In the genomic region with DNA sequence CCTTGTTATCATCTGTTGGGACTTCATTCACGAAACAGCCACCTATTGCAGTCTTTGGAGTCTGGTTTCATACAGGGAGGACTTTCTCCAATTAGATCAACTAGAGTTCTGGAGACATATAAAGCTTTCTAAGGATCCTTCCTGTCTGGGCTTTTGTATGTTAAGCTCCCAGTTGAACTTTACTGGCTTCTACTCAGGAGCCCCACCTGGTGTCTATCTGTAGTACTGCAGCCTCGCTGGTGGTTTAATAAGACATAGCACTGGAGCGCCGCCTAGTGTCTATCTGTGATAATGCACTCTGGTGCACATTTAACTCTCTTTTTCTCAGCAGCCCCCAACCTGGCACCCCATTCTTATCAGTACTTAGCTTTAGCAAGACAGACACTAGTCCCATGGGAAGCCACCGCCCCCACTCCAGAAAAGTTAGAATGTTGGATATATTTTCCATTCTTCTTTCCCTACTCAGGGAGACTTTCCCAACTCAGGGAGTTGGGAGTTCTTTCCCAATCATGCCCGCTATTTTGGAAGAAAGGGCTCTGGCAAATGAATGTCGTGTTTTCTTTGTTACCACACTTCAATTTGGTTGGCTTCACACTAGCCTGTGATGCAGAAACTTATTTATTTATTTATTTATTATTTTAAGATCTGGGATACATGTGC, we compare ENCODE assay signal across 9 cellular contexts. TPM values are rescaled to one million over a fixed set of nuclear protein-coding genes. Genes with fewer than 3 reads are reported as not detected.
DNase-seq lines count a peak whose midpoint lies in the region; ATAC-seq and TF ChIP-seq lines count a peak whose summit lies in the region.
"Had no signal": no experiment of that assay in that cellular context is flagged by ENCODE, and none has a peak within 500 bp of the region (broad histone marks: within the 10 kb centered on the region; RNA-seq: fewer than 3 reads in every experiment).

No MANE protein-coding gene starts in this region.

- TF ChIP-seq CTCF in Panc1 (IDR thresholded peaks at IDR 0.05): peak; percentile 99
- peak; percentile 96 for TF ChIP-seq CTCF in fibroblast of pulmonary artery (IDR thresholded peaks at IDR 0.05; ENCODE audit: low read length, missing control alignments)
- TF ChIP-seq CTCF in thoracic aorta (IDR thresholded peaks at IDR 0.05): peak; percentile 90

- CTCF ChIA-PET in Panc1 (lab: Charles Lee): interaction anchor here (0.6 to 1.5 kb wide), 11 partner anchors 8 to 358 kb away, joined by 3 to 43 read pairs (median 5); a partner anchor contains a TSS

- BruUV-seq in Panc1 (replicated peaks; lab: Mats Ljungman, UMichigan): no TSS peak

- H3K9me3 ChIP-seq in Panc1 (ENCODE audit: control insufficient read depth, insufficient read depth, low read depth, low read length): no peaks in the 10 kb centered on the region
- no peaks in the 10 kb centered on the region for H3K9me3 ChIP-seq in thoracic aorta
- H3K9me3 ChIP-seq: BLaER1 had no signal

- in situ Hi-C loops in Panc1 (cut with HindIII; ENCODE audit: low pct_unique_long_range_greater_than_20kb, low sequenced_read_pairs): no loop called here

- H3K36me3 ChIP-seq in Panc1 (ENCODE audit: control insufficient read depth, insufficient read depth, low read length): no peaks in the 10 kb centered on the region
- no peaks in the 10 kb centered on the region for H3K36me3 ChIP-seq in thoracic aorta
- H3K36me3 ChIP-seq: BLaER1 had no signal

- no peaks in the 10 kb centered on the region for H3K4me1 ChIP-seq in Panc1 (ENCODE audit: control insufficient read depth, insufficient read depth, low read length)
- H3K4me1 ChIP-seq in thoracic aorta (ENCODE audit: control insufficient read depth in 1 of 2, low read depth in 2 of 2): no peaks in the 10 kb centered on the region
- H3K4me1 ChIP-seq: BLaER1 had no signal

- POLR2A ChIA-PET in Panc1 (lab: Charles Lee): no interaction called here

- intact Hi-C loops in Panc1 (cut with micrococcal nuclease; ENCODE audit: unreplicated experiment): loop anchor here (1.0 kb wide), 2 partner anchors 84 to 257 kb away; no protein-coding TSS in a partner anchor

- H3K27ac ChIP-seq in Panc1 (ENCODE audit: low read length) (no peak overlapping the region), thoracic aorta (no peak overlapping the region)
- H3K27ac ChIP-seq: BLaER1 had no signal

- peak; percentile 9 for DNase-seq in DMS79 treated with DMSO at 0.1 percent for 48 hours (lab: John Stamatoyannopoulos, UW)
- DNase-seq in DMS79 (lab: John Stamatoyannopoulos, UW): no peak
- DNase-seq in Jurkat, Clone E6-1 (ENCODE audit: low read depth, low spot score): peak; percentile 55
- DNase-seq in Panc1 (ENCODE audit: low read depth, low spot score): peak; percentile 69
- peak; percentile 94 to 98 for DNase-seq in activated T-cell treated with anti-CD3 and anti-CD28 coated beads, Interleukin-2, amount 50 U/mL, for 48 hours
- DNase-seq in fibroblast of pulmonary artery (ENCODE audit: low read depth): peak; percentile 74
- peak in 41 of 56 donors; percentile 0 to 67 (median 10) for DNase-seq in nucleus accumbens (lab: John Stamatoyannopoulos, UW)
- peak; percentile 56 for DNase-seq in thoracic aorta (ENCODE audit: low spot score)

- H3K27me3 ChIP-seq in Panc1 (ENCODE audit: control insufficient read depth, insufficient read depth, low read length) (no peaks in the 10 kb centered on the region), thoracic aorta (replicated peaks; ENCODE audit: insufficient read depth) (no peaks in the 10 kb centered on the region)
- H3K27me3 ChIP-seq: BLaER1 had no signal

- no peak overlapping the region for H3K4me3 ChIP-seq in Jurkat, Clone E6-1 (ENCODE audit: low read length)
- no peak overlapping the region for H3K4me3 ChIP-seq in Panc1 (ENCODE audit: low read depth in 2 of 2, low read length in 2 of 2)
- H3K4me3 ChIP-seq in fibroblast of pulmonary artery (replicated peaks; ENCODE audit: low read depth, low read length): no peak overlapping the region
- H3K4me3 ChIP-seq in thoracic aorta: no peak overlapping the region
- H3K4me3 ChIP-seq: BLaER1 had no signal

- peak; percentile 60 for ATAC-seq in Panc1
- ATAC-seq in thoracic aorta (ENCODE audit: insufficient number of reproducible peaks, low FRiP score, low read depth): no peak

RNA-seq across cellular contexts. Expression of a gene that starts 36.9 kb away (rescaled TPM):
- not detected for polyA plus RNA-seq in Jurkat, Clone E6-1 (2012; ENCODE audit: insufficient read depth, insufficient read length)
- total RNA-seq in Panc1 (2021; ENCODE audit: unreplicated experiment) (0.15 TPM), thoracic aorta (10 to 100 TPM; 13.1 to 13.5 TPM)
- polyA plus RNA-seq in Panc1 (2012; ENCODE audit: insufficient read length): 0.08 TPM

RNA-seq across cellular contexts. Expression of a gene that starts 51.4 kb away (rescaled TPM):
- polyA plus RNA-seq in Jurkat, Clone E6-1 (2012; ENCODE audit: insufficient read depth, insufficient read length): 39.3 TPM
- total RNA-seq in Panc1 (2021; ENCODE audit: unreplicated experiment) (40.9 TPM), thoracic aorta (1 to 10 TPM; 7.2 to 9.2 TPM)
- 26.8 TPM for polyA plus RNA-seq in Panc1 (2012; ENCODE audit: insufficient read length)

Comparison
In these comparisons a context has a peak if more than half of its experiments do, and no peak if none do; other contexts are left out.
1. RNA of a gene that starts 36.9 kb away (total RNA-seq): 13.1 to 13.5 TPM in thoracic aorta; 0.15 TPM in Panc1 (single experiment); every median in the first group is over 10 times any median in the second.
2. Peak in every context shown above with its lines, with median percentiles within 50 percentile points of each other: CTCF ChIP-seq.